In genomic region chr20:14937021-14937420, GRCh38 we compare ENCODE assay signal across 29 cellular contexts.
"Had no signal": no experiment of that assay in that cellular context is flagged by ENCODE, and none has a peak within 500 bp of the region (broad histone marks: within the 10 kb centered on the region; RNA-seq: fewer than 3 reads in every experiment).

No MANE protein-coding gene starts in this region.

- H3K36me3 ChIP-seq: heart left ventricle, left ventricle myocardium inferior, neutrophil, right atrium auricular region, right lobe of liver, stomach, tibial artery, uterus had no signal

- DNase-seq: heart left ventricle; hypothalamus; immature natural killer cell; left ventricle myocardium inferior; midbrain; mucosa of descending colon; naive thymus-derived CD4-positive, alpha-beta T cell; occipital lobe; right lobe of liver; stimulated activated CD4-positive, alpha-beta T cell treated with anti-CD3 and anti-CD28 coated beads, Interleukin-12 subunit alpha, Interleukin-12 subunit beta, amount 100 ng/mL, for 4 hours; stimulated activated CD4-positive, alpha-beta T cell treated with anti-CD3 and anti-CD28 coated beads, Interleukin-15, amount 100 ng/mL, for 24 hours; stimulated activated CD4-positive, alpha-beta T cell treated with anti-CD3 and anti-CD28 coated beads, Interleukin-2, amount 100 ng/mL, for 24 hours; stimulated activated CD4-positive, alpha-beta T cell treated with anti-CD3 and anti-CD28 coated beads, Interleukin-4, amount 100 ng/mL, for 1 hour; stimulated activated naive B cell treated with anti-CD40 and anti-IgM and Interleukin-4, amounts not matched to agents 10 μg/mL and 1 μg/mL and 100 μg/mL, for 72 hours; stimulated activated naive CD8-positive, alpha-beta T cell treated with anti-CD3 and anti-CD28 coated beads, Interleukin-15, Interleukin-2, amounts not matched to agents 100 U/mL and 50 U/mL, for 24 hours; stomach; testis; tibial artery; uterus had no signal

- H3K27ac Mint-ChIP-seq: immature natural killer cell; memory B cell; naive thymus-derived CD4-positive, alpha-beta T cell; natural killer cell treated with Interleukin-12 subunit alpha and Interleukin-12 subunit beta and Interleukin-15 and Interleukin-18, amount 100 ng/mL, for 72 hours; progenitor cell of endocrine pancreas; stimulated activated naive B cell treated with anti-CD40 and anti-IgM and Interleukin-4, amounts not matched to agents 10 μg/mL and 1 μg/mL and 100 μg/mL, for 72 hours; type B pancreatic cell had no signal

- H3K27me3 ChIP-seq: heart left ventricle, neutrophil, right atrium auricular region, right lobe of liver, stomach, testis, tibial artery, uterus had no signal

- H3K4me3 ChIP-seq: heart left ventricle, left ventricle myocardium inferior, lung, mucosa of descending colon, right atrium auricular region, right lobe of liver, skin epidermis, stomach, testis, tibial artery, uterus had no signal

- H3K4me1 ChIP-seq: heart left ventricle, left ventricle myocardium inferior, right atrium auricular region, right lobe of liver, stomach, testis, tibial artery, uterus had no signal

- ATAC-seq: heart left ventricle; mucosa of descending colon; naive thymus-derived CD4-positive, alpha-beta T cell; natural killer cell treated with Interleukin-12 subunit alpha and Interleukin-12 subunit beta and Interleukin-15 and Interleukin-18, amount 100 ng/mL, for 72 hours; right lobe of liver; stimulated activated naive B cell treated with anti-CD40 and anti-IgM and Interleukin-4, amounts not matched to agents 10 μg/mL and 1 μg/mL and 100 μg/mL, for 72 hours; stimulated activated naive CD8-positive, alpha-beta T cell treated with anti-CD3 and anti-CD28 coated beads, Interleukin-15, Interleukin-2, amounts not matched to agents 100 U/mL and 50 U/mL, for 24 hours had no signal

- H3K79me2 ChIP-seq: parathyroid adenoma had no signal

- H3K36me3 Mint-ChIP-seq: memory B cell; stimulated activated naive B cell treated with anti-CD40 and anti-IgM and Interleukin-4, amounts not matched to agents 10 μg/mL and 1 μg/mL and 100 μg/mL, for 72 hours had no signal

- H2AFZ ChIP-seq: parathyroid adenoma had no signal

- H3K9me3 ChIP-seq: neutrophil, testis, uterus had no signal

- H3K4me1 Mint-ChIP-seq: immature natural killer cell; memory B cell; naive thymus-derived CD4-positive, alpha-beta T cell; stimulated activated naive B cell treated with anti-CD40 and anti-IgM and Interleukin-4, amounts not matched to agents 10 μg/mL and 1 μg/mL and 100 μg/mL, for 72 hours had no signal

- H3K27me3 Mint-ChIP-seq: memory B cell; naive thymus-derived CD4-positive, alpha-beta T cell; natural killer cell treated with Interleukin-12 subunit alpha and Interleukin-12 subunit beta and Interleukin-15 and Interleukin-18, amount 100 ng/mL, for 72 hours; progenitor cell of endocrine pancreas; stimulated activated naive B cell treated with anti-CD40 and anti-IgM and Interleukin-4, amounts not matched to agents 10 μg/mL and 1 μg/mL and 100 μg/mL, for 72 hours; type B pancreatic cell had no signal

- H3K4me3 Mint-ChIP-seq: immature natural killer cell; memory B cell; naive thymus-derived CD4-positive, alpha-beta T cell; natural killer cell treated with Interleukin-12 subunit alpha and Interleukin-12 subunit beta and Interleukin-15 and Interleukin-18, amount 100 ng/mL, for 72 hours; stimulated activated naive B cell treated with anti-CD40 and anti-IgM and Interleukin-4, amounts not matched to agents 10 μg/mL and 1 μg/mL and 100 μg/mL, for 72 hours; type B pancreatic cell had no signal

- H3K27ac ChIP-seq: heart left ventricle, left ventricle myocardium inferior, neutrophil, parathyroid adenoma, right atrium auricular region, right lobe of liver, skin epidermis, stomach, testis, tibial artery, uterus had no signal

- FAIRE-seq: islet of Langerhans had no signal

- H3K9ac ChIP-seq: parathyroid adenoma had no signal
